Comparison of ENCODE assay signal across 8 cellular contexts in genomic region chr17:40553694-40554534, GRCh38. TPM values are rescaled to one million over a fixed set of nuclear protein-coding genes. Genes with fewer than 3 reads are reported as not detected.
DNase-seq lines count a peak whose midpoint lies in the region; ATAC-seq and TF ChIP-seq lines count a peak whose summit lies in the region.

No MANE protein-coding gene starts in this region.

- POLR2A ChIA-PET in activated CD8-positive, alpha-beta T cell treated with anti-CD3 and anti-CD28 coated beads for 36 hours (lab: Charles Lee): interaction anchor here (0.7 to 22.7 kb wide), 17 partner anchors 8 to 237 kb away, joined by 3 to 787 read pairs (median 4); partner anchors contain the start of genes CCR7, KRT222 and SMARCE1

- peaks cover 62% of the 10 kb centered on the region for H3K79me1 ChIP-seq in trophoblast cell (ENCODE audit: low read length)

- WGBS in trophoblast cell (ENCODE audit: extremely low coverage, insufficient coverage, insufficient read length): no CpG with 5 or more reads among the region's 19 CpGs

- H3K4ac ChIP-seq in trophoblast cell (ENCODE audit: low read depth, low read length): no peak overlapping the region

- peak overlapping the region; percentile 8 for H2AFZ ChIP-seq in trophoblast cell (ENCODE audit: insufficient read depth, low read length, poor library complexity)

- H3K18ac ChIP-seq in trophoblast cell (ENCODE audit: low read length): peak overlapping the region; percentile 31

- H3K27me3 ChIP-seq in trophoblast cell (ENCODE audit: insufficient read depth, low read length): no peaks in the 10 kb centered on the region

- H4K91ac ChIP-seq in trophoblast cell (ENCODE audit: low read depth, low read length): peak overlapping the region; percentile 72

- H3K9me3 Mint-ChIP-seq in activated CD8-positive, alpha-beta T cell treated with anti-CD3 and anti-CD28 coated beads for 36 hours: no peaks in the 10 kb centered on the region

- H3K4me1 Mint-ChIP-seq in activated CD8-positive, alpha-beta T cell treated with anti-CD3 and anti-CD28 coated beads for 36 hours (ENCODE audit: low read depth): peaks cover 98% of the 10 kb centered on the region

- H2BK5ac ChIP-seq in trophoblast cell (ENCODE audit: low read depth, low read length, poor library complexity): peak overlapping the region; percentile 68

- peaks cover 4% of the 10 kb centered on the region for H3K9me3 ChIP-seq in trophoblast cell (ENCODE audit: insufficient read depth, low read depth, low read length)

- DNase-seq in activated T-cell treated with anti-CD3 and anti-CD28 coated beads, Interleukin-2, amount 50 U/mL, for 1 hour: peak; percentile 53
- DNase-seq in activated T-cell treated with anti-CD3 and anti-CD28 coated beads for 4 hours (no peak), germinal center (ENCODE audit: low spot score) (peak; percentile 56), trophoblast cell (no peak), GM13977 (ENCODE audit: low spot score) (no peak)
- peak; percentile 60 for DNase-seq in activated CD8-positive, alpha-beta T cell treated with anti-CD3 and anti-CD28 coated beads for 36 hours

- peaks cover 65 to 73% of the 10 kb centered on the region in 2 experiments for H3K4me1 ChIP-seq in trophoblast cell (ENCODE audit: control insufficient read depth in 1 of 2, insufficient read depth in 2 of 2, low read length in 2 of 2)

- peak overlapping the region; percentile 20 for H2BK120ac ChIP-seq in trophoblast cell (ENCODE audit: insufficient read depth, low read length, poor library complexity)

- peaks cover 86% of the 10 kb centered on the region for H3K36me3 Mint-ChIP-seq in activated CD8-positive, alpha-beta T cell treated with anti-CD3 and anti-CD28 coated beads for 36 hours (ENCODE audit: low read depth)

- H4K12ac ChIP-seq in trophoblast cell (ENCODE audit: low read depth, low read length): no peak overlapping the region

- ATAC-seq in activated CD8-positive, alpha-beta T cell treated with anti-CD3 and anti-CD28 coated beads for 36 hours: peak; percentile 10
- ATAC-seq in GM19395 (IDR thresholded peaks at IDR 0.05; ENCODE audit: unreplicated experiment) (no peak), HG02623 (IDR thresholded peaks at IDR 0.05; ENCODE audit: unreplicated experiment) (no peak)

- H3K4me3 ChIP-seq in trophoblast cell (ENCODE audit: low read depth, low read length): no peak overlapping the region

- peaks cover 0 to 3% of the 10 kb centered on the region in 2 experiments for H3K36me3 ChIP-seq in trophoblast cell (ENCODE audit: control insufficient read depth in 1 of 2, insufficient read depth in 2 of 2, low read length in 2 of 2)

- H2BK12ac ChIP-seq in trophoblast cell (ENCODE audit: low read length): peak overlapping the region; percentile 75

- H3K79me2 ChIP-seq in trophoblast cell (ENCODE audit: control insufficient read depth, insufficient read depth, low read length, poor library complexity): peaks cover 2% of the 10 kb centered on the region

- in situ Hi-C loops in GM13977 (cut with MboI; ENCODE audit: low pct_unique_long_range_greater_than_20kb, low sequenced_read_pairs, unreplicated experiment): no loop called here

- no peaks in the 10 kb centered on the region for H3K27me3 Mint-ChIP-seq in activated CD8-positive, alpha-beta T cell treated with anti-CD3 and anti-CD28 coated beads for 36 hours

- peak overlapping the region; percentile 9 for H3K14ac ChIP-seq in trophoblast cell (ENCODE audit: low read length)

- TF ChIP-seq CTCF in activated CD8-positive, alpha-beta T cell treated with anti-CD3 and anti-CD28 coated beads for 36 hours (IDR thresholded peaks at IDR 0.05): no peak
- TF ChIP-seq CTCF in GM13977 (IDR thresholded peaks at IDR 0.05; ENCODE audit: extremely low read depth, insufficient read depth, missing control alignments): no peak

- no peak overlapping the region for H3K9ac ChIP-seq in trophoblast cell (ENCODE audit: low read length)

- H3K4me3 Mint-ChIP-seq in activated CD8-positive, alpha-beta T cell treated with anti-CD3 and anti-CD28 coated beads for 36 hours: peak overlapping the region; percentile 53

- H3K23ac ChIP-seq in trophoblast cell (ENCODE audit: low read length): no peak overlapping the region

- peak overlapping the region; percentile 88 for H3K27ac Mint-ChIP-seq in activated CD8-positive, alpha-beta T cell treated with anti-CD3 and anti-CD28 coated beads for 36 hours

- no peak overlapping the region for H3K4me2 ChIP-seq in trophoblast cell (ENCODE audit: low read length)

- peak overlapping the region; percentile 11 for H2AK5ac ChIP-seq in trophoblast cell (ENCODE audit: low read length)

- intact Hi-C loops in activated CD8-positive, alpha-beta T cell treated with anti-CD3 and anti-CD28 coated beads for 36 hours (cut with micrococcal nuclease): no loop called here

- peak overlapping the region; percentile 18 for H3K27ac ChIP-seq in trophoblast cell (ENCODE audit: low read depth, low read length)

- CTCF ChIA-PET in activated CD8-positive, alpha-beta T cell treated with anti-CD3 and anti-CD28 coated beads for 36 hours (lab: Charles Lee): interaction anchor here (0.8 to 22.4 kb wide), 12 partner anchors 10 to 199 kb away, joined by 3 to 336 read pairs (median 6); no protein-coding TSS in a partner anchor

- H4K8ac ChIP-seq in trophoblast cell (ENCODE audit: low read depth, low read length): peak overlapping the region; percentile 51

RNA-seq across cellular contexts. Expression of gene CCR7, which starts 11.4 kb away (rescaled TPM):
- total RNA-seq in activated CD8-positive, alpha-beta T cell treated with anti-CD3 and anti-CD28 coated beads for 36 hours: 100 to 1,000 TPM; 297 to 302 TPM
- polyA plus RNA-seq in trophoblast cell (2013): 217 and 236 TPM in 2 replicates

RNA-seq across cellular contexts. Expression of gene TNS4, which starts 52.5 kb away (rescaled TPM):
- total RNA-seq in activated CD8-positive, alpha-beta T cell treated with anti-CD3 and anti-CD28 coated beads for 36 hours: 1 to 10 TPM; 5.8 to 6.3 TPM
- 0.79 and 1.1 TPM in 2 replicates for polyA plus RNA-seq in trophoblast cell (2013)

Comparison
In these comparisons a context has a peak if more than half of its experiments do, and no peak if none do; other contexts are left out.
1. DNase-seq: peak in activated T-cell treated with anti-CD3 and anti-CD28 coated beads, Interleukin-2, amount 50 U/mL, for 1 hour (single experiment), activated CD8-positive, alpha-beta T cell treated with anti-CD3 and anti-CD28 coated beads for 36 hours (single experiment) and germinal center (single experiment); none in activated T-cell treated with anti-CD3 and anti-CD28 coated beads for 4 hours (single experiment), trophoblast cell (0 of 2) and GM13977 (single experiment).